Comparison of ENCODE assay signal across 16 cellular contexts in genomic region chr10:23359692-23360380, GRCh38. TPM values are rescaled to one million over a fixed set of nuclear protein-coding genes. Genes with fewer than 3 reads are reported as not detected.
DNase-seq lines count a peak whose midpoint lies in the region; ATAC-seq, FAIRE-seq and TF ChIP-seq lines count a peak whose summit lies in the region.
"Had no signal": no experiment of that assay in that cellular context is flagged by ENCODE, and none has a peak within 500 bp of the region (broad histone marks: within the 10 kb centered on the region; RNA-seq: fewer than 3 reads in every experiment).

No MANE protein-coding gene starts in this region.

- H3K27ac ChIP-seq in RWPE2 (ENCODE audit: poor library complexity, severe bottlenecking): peak overlapping the region; percentile 24

- DNase-seq in HT1080 (ENCODE audit: low read depth) (peak; percentile 6), RWPE2 (ENCODE audit: low spot score) (no peak), fibroblast of villous mesenchyme (ENCODE audit: low read depth) (peak; percentile 47), kidney tubule cell (ENCODE audit: low spot score) (peak; percentile 64), NCI-H2029 treated with DMSO at 0.1 percent for 48 hours (lab: John Stamatoyannopoulos, UW) (no peak), GM12892 (ENCODE audit: insufficient read length) (no peak)
- DNase-seq: DMS 273 treated with DMSO at 0.1 percent for 48 hours, KBM-7, NCI-H1048, NCI-H1436 treated with DMSO at 0.1 percent for 48 hours, NCI-H2081, NCI-H748 treated with DMSO at 0.1 percent for 48 hours had no signal

- H3K36me3 ChIP-seq in RWPE2 (ENCODE audit: low read depth): no peaks in the 10 kb centered on the region

- TF ChIP-seq POLR2A in GM12892 (IDR thresholded peaks at IDR 0.05; ENCODE audit: low read depth, low read length): no peak

- TF ChIP-seq CTCF in RWPE2 (IDR thresholded peaks at IDR 0.05; ENCODE audit: poor library complexity, severe bottlenecking) (no peak), fibroblast of villous mesenchyme (IDR thresholded peaks at IDR 0.05; ENCODE audit: insufficient read depth, low read depth, low read length) (no peak)

- no peaks in the 10 kb centered on the region for H3K27me3 ChIP-seq in RWPE2 (ENCODE audit: insufficient read depth, poor library complexity, severe bottlenecking)

- H3K9me3 ChIP-seq in RWPE2 (ENCODE audit: severe bottlenecking): no peaks in the 10 kb centered on the region

- no peak for FAIRE-seq in GM12892 (lab: Jason Lieb, UNC)

- ATAC-seq in RWPE2 (ENCODE audit: low read depth) (peak; percentile 58), GM21381 (IDR thresholded peaks at IDR 0.05; ENCODE audit: unreplicated experiment) (no peak)

- no peak overlapping the region for H3K4me3 ChIP-seq in RWPE2 (ENCODE audit: severe bottlenecking)
- H3K4me3 ChIP-seq in fibroblast of villous mesenchyme (ENCODE audit: low read depth, low read length): no peak overlapping the region

- peaks cover 8% of the 10 kb centered on the region for H3K4me1 ChIP-seq in RWPE2 (ENCODE audit: insufficient read depth, poor library complexity, severe bottlenecking)

RNA-seq across cellular contexts. Expression of gene C10orf67, which starts 15.2 kb away (rescaled TPM):
- 0.10 and 0.50 TPM in 2 replicates for total RNA-seq in HT1080 (2014; rRNA removed; shearing (Covaris generic))
- 0.20 and 0.29 TPM in 2 replicates for polyA plus RNA-seq in HT1080 (2015; cell fraction: cytosol; rRNA removed)
- 0.27 and 0.37 TPM in 2 replicates for polyA plus RNA-seq in HT1080 (2015; cell fraction: nucleus; rRNA removed)
- total RNA-seq in fibroblast of villous mesenchyme: under 0.01 TPM in 2 replicates
- polyA plus RNA-seq in GM12892 (2012; ENCODE audit: missing spikeins): not detected
- total RNA-seq: H4, NCI-H460 had no signal
- polyA plus RNA-seq: CD14-positive monocyte had no signal

Comparison
In these comparisons a context has a peak if more than half of its experiments do, and no peak if none do; other contexts are left out.
1. DNase-seq: peak in HT1080 (single experiment), fibroblast of villous mesenchyme (single experiment) and kidney tubule cell (single experiment); none in RWPE2 (single experiment), NCI-H2029 treated with DMSO at 0.1 percent for 48 hours (single experiment) and GM12892 (single experiment).